In genomic region chr3:194592798-194593752, GRCh38 we compare ENCODE assay signal across 8 cellular contexts. TPM values are rescaled to one million over a fixed set of nuclear protein-coding genes. Genes with fewer than 3 reads are reported as not detected.
A peak's percentile ranks its signal among the peaks of the same experiment; 100 is the strongest.
DNase-seq lines count a peak whose midpoint lies in the region; ATAC-seq and TF ChIP-seq lines count a peak whose summit lies in the region.

No MANE protein-coding gene starts in this region.

- no peaks in the 10 kb centered on the region for H3K9me3 Mint-ChIP-seq in activated B cell treated with CpG ODN at 0.5 μM for 24 hours

- H3K4me1 Mint-ChIP-seq in activated B cell treated with CpG ODN at 0.5 μM for 24 hours (peaks cover 19% of the 10 kb centered on the region), T-helper 17 cell (peaks cover 3% of the 10 kb centered on the region)

- CTCF ChIA-PET in activated B cell treated with CpG ODN at 0.5 μM for 24 hours (lab: Charles Lee) = interaction anchor here (2.2 to 6.4 kb wide), 3 partner anchors 10 to 121 kb away, joined by 6 to 93 read pairs (median 7); no protein-coding TSS in a partner anchor

- H3K27me3 Mint-ChIP-seq in activated B cell treated with CpG ODN at 0.5 μM for 24 hours (no peaks in the 10 kb centered on the region), T-helper 17 cell (no peaks in the 10 kb centered on the region)

- H3K9me3 ChIP-seq in T-helper 17 cell (ENCODE audit: control insufficient read depth, low read length, poor library complexity, severe bottlenecking) (no peaks in the 10 kb centered on the region), uterus (no peaks in the 10 kb centered on the region)

- H3K4me1 ChIP-seq in uterus = no peaks in the 10 kb centered on the region

- intact Hi-C loops in activated B cell treated with CpG ODN at 0.5 μM for 24 hours (cut with micrococcal nuclease) (no loop called here), uterus (cut with DNase I; ENCODE audit: low total_unique reads) (no loop called here)

- POLR2A ChIA-PET in activated B cell treated with CpG ODN at 0.5 μM for 24 hours (lab: Charles Lee) = interaction anchor here (0.7 to 1.0 kb wide), 3 partner anchors 9 to 676 kb away, joined by 3 to 4 read pairs (median 4); no protein-coding TSS in a partner anchor

- DNase-seq in AG10803 (ENCODE audit: low read depth) (peak; percentile 100), HT-29 (ENCODE audit: low spot score) (peak; percentile 86), activated B cell treated with CpG ODN at 0.5 μM for 24 hours (no peak), kidney glomerular epithelial cell (lab: John Stamatoyannopoulos, UW) (peak; percentile 99), T-helper 17 cell (no peak), uterus (no peak), activated gamma-delta T cell (lab: John Stamatoyannopoulos, UW) (no peak)

- TF ChIP-seq POLR2A in uterus (IDR thresholded peaks at IDR 0.05) = no peak

- no peaks in the 10 kb centered on the region for H3K27me3 ChIP-seq in uterus

- H3K36me3 Mint-ChIP-seq in activated B cell treated with CpG ODN at 0.5 μM for 24 hours (ENCODE audit: low read depth) = peaks cover 4% of the 10 kb centered on the region
- no peaks in the 10 kb centered on the region for H3K36me3 Mint-ChIP-seq in T-helper 17 cell (ENCODE audit: low read depth)

- TF ChIP-seq CTCF in AG10803 (conservative IDR thresholded peaks at IDR 0.05; ENCODE audit: low read length) = peak; percentile 17; the same call in 1 of the 2 replicates
- no peak for TF ChIP-seq CTCF in activated B cell treated with CpG ODN at 0.5 μM for 24 hours (IDR thresholded peaks at IDR 0.05)
- TF ChIP-seq CTCF in uterus (IDR thresholded peaks at IDR 0.05) = no peak

- H3K27ac Mint-ChIP-seq in activated B cell treated with CpG ODN at 0.5 μM for 24 hours (no peak overlapping the region), T-helper 17 cell (no peak overlapping the region)

- ATAC-seq in activated B cell treated with CpG ODN at 0.5 μM for 24 hours (ENCODE audit: low read depth) (peak; percentile 21), HG03025 (IDR thresholded peaks at IDR 0.05; ENCODE audit: low FRiP score, unreplicated experiment) (no peak), T-helper 17 cell (no peak)

- H3K4me3 ChIP-seq in AG10803 (ENCODE audit: low read length) (no peak overlapping the region), uterus (no peak overlapping the region)

- no peaks in the 10 kb centered on the region for H3K36me3 ChIP-seq in uterus

- H3K27ac ChIP-seq in uterus = no peak overlapping the region

- H3K4me3 Mint-ChIP-seq in activated B cell treated with CpG ODN at 0.5 μM for 24 hours (no peak overlapping the region), T-helper 17 cell (no peak overlapping the region)

RNA-seq across cellular contexts. Expression of gene TMEM44, which starts 40.1 kb away (rescaled TPM):
- 30.4 and 30.6 TPM in 2 replicates for total RNA-seq in HT-29 (2014; rRNA removed; shearing (Covaris generic))
- 3.3 and 3.5 TPM in 2 replicates for total RNA-seq in activated B cell treated with CpG ODN at 0.5 μM for 24 hours
- under 1 TPM; 0.87 to 0.94 TPM for total RNA-seq in T-helper 17 cell
- 10 to 100 TPM in 3 of 4 donors, 1 to 10 TPM in 1; 6.5 to 24.5 (median 19.5) TPM for total RNA-seq in uterus

Comparison
In these comparisons a context has a peak if more than half of its experiments do, and no peak if none do; other contexts are left out.
1. DNase-seq: peak in AG10803 (single experiment), HT-29 (single experiment) and kidney glomerular epithelial cell (single experiment); none in activated B cell treated with CpG ODN at 0.5 μM for 24 hours (single experiment), T-helper 17 cell (0 of 3), uterus (0 of 2) and activated gamma-delta T cell (single experiment).